In the genomic region with DNA sequence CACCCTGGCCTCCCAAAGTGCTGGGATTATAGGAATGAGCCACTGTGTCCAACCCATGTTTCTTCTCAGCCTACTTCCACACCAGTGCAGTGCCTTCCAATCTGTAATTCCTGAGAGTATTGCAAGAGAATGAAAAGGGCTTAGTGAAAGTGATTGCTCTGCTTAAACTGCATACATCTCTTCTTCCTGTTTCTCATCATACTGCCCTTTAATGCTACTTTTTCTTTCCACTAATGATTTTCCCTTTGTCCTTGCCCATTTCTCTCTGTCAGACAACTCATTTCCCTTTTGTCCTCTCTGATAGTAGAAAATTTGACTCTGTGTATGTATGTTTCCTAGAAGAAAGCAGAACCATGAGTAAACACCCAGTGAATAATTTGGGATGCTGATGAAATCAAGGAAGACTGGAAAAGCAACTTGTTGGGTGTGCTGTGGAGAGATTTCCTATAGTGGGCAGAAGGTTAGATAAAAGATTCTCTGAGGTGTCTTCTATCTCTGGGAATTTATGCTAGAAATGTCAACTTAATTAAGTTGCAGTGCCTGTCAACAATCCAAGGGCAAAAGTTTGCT, we compare ENCODE assay signal across 23 cellular contexts.
DNase-seq lines count a peak whose midpoint lies in the region; ATAC-seq, FAIRE-seq and TF ChIP-seq lines count a peak whose summit lies in the region.
"Had no signal": no experiment of that assay in that cellular context is flagged by ENCODE, and none has a peak within 500 bp of the region (broad histone marks: within the 10 kb centered on the region; RNA-seq: fewer than 3 reads in every experiment).

No MANE protein-coding gene starts in this region.

- H3K36me3 ChIP-seq in PC-3 (ENCODE audit: low read depth, low read length), result no peaks in the 10 kb centered on the region
- no peaks in the 10 kb centered on the region for H3K36me3 ChIP-seq in upper lobe of right lung
- no peaks in the 10 kb centered on the region for H3K36me3 ChIP-seq in A673 (ENCODE audit: insufficient read depth, low read length, poor library complexity, severe bottlenecking)
- H3K36me3 ChIP-seq: heart left ventricle had no signal

- H3K9me3 ChIP-seq in PC-3 (ENCODE audit: low read length), result no peaks in the 10 kb centered on the region
- H3K9me3 ChIP-seq in upper lobe of right lung, result no peaks in the 10 kb centered on the region
- H3K9me3 ChIP-seq in A673 (ENCODE audit: low read depth, low read length, poor library complexity, severe bottlenecking), result no peaks in the 10 kb centered on the region
- H3K9me3 ChIP-seq: heart left ventricle had no signal

- H3K4me3 ChIP-seq in PC-3 (ENCODE audit: low read length) (no peak overlapping the region), upper lobe of right lung (no peak overlapping the region), A673 (ENCODE audit: low read depth, low read length, poor library complexity, severe bottlenecking) (no peak overlapping the region)
- H3K4me3 ChIP-seq: heart left ventricle had no signal

- H3K4me2 ChIP-seq in PC-3 (ENCODE audit: low read length), result no peak overlapping the region

- DNase-seq in activated naive CD8-positive, alpha-beta T cell treated with anti-CD3 and anti-CD28 coated beads for 36 hours, result no peak
- DNase-seq in activated naive CD8-positive, alpha-beta T cell treated with anti-CD3 and anti-CD28 coated beads, Interleukin-2, amount 50 U/mL, for 24 hours, result no peak
- DNase-seq in PC-3, result peak; percentile 49
- DNase-seq in epithelial cell of prostate (ENCODE audit: low read depth, low spot score), result no peak
- DNase-seq in upper lobe of right lung, result no peak
- DNase-seq in stimulated activated CD4-positive, alpha-beta T cell treated with anti-CD3 and anti-CD28 coated beads, Interleukin-12 subunit alpha, Interleukin-12 subunit beta, amount 100 ng/mL, for 4 hours, result no peak
- DNase-seq in D721Med (ENCODE audit: insufficient read length, low spot score), result no peak
- DNase-seq in A673 (ENCODE audit: low spot score), result no peak
- DNase-seq: activated CD4-positive, alpha-beta T cell treated with anti-CD3 and anti-CD28 coated beads for 1 hour; amygdala; central memory CD4-positive, alpha-beta T cell; effector CD4-positive, alpha-beta T cell; heart left ventricle; KG1; midbrain; NCI-H1092; NCI-H446 treated with DMSO at 0.1 percent for 48 hours; SHP77; stimulated activated CD8-positive, alpha-beta memory T cell treated with anti-CD3 and anti-CD28 coated beads, Interleukin-4, amount 100 ng/mL, for 48 hours; substantia nigra; T-helper 9 cell had no signal

- no peaks in the 10 kb centered on the region for H3K9me3 Mint-ChIP-seq in activated naive CD8-positive, alpha-beta T cell treated with anti-CD3 and anti-CD28 coated beads for 36 hours
- H3K9me3 Mint-ChIP-seq in activated naive CD8-positive, alpha-beta T cell treated with anti-CD3 and anti-CD28 coated beads, Interleukin-2, amount 50 U/mL, for 24 hours, result no peaks in the 10 kb centered on the region
- H3K9me3 Mint-ChIP-seq: activated T-helper 2 cell treated with anti-CD3 and anti-CD28 coated beads, Interferon-gamma antibody, Interleukin-2, Interleukin-4, amounts not matched to agents 10 μg/mL and 5 μg/mL and 100 μg/mL, durations not matched to agents 14 hours and 24 hours and 36 hours had no signal

- H3K27me3 ChIP-seq in PC-3 (ENCODE audit: low read length), result no peaks in the 10 kb centered on the region
- H3K27me3 ChIP-seq in upper lobe of right lung, result no peaks in the 10 kb centered on the region
- H3K27me3 ChIP-seq in A673 (replicated peaks; ENCODE audit: insufficient read depth, low read depth, low read length, poor library complexity), result no peaks in the 10 kb centered on the region
- H3K27me3 ChIP-seq: heart left ventricle had no signal

- no peak for ATAC-seq in activated naive CD8-positive, alpha-beta T cell treated with anti-CD3 and anti-CD28 coated beads, Interleukin-2, amount 50 U/mL, for 24 hours
- ATAC-seq in PC-3 (no peak), upper lobe of right lung (peak; percentile 25)
- ATAC-seq: left lobe of liver had no signal

- FAIRE-seq in D721Med (lab: Jason Lieb, UNC), result no peak

- peaks cover 2% of the 10 kb centered on the region for H3K36me3 Mint-ChIP-seq in activated naive CD8-positive, alpha-beta T cell treated with anti-CD3 and anti-CD28 coated beads for 36 hours
- H3K36me3 Mint-ChIP-seq in activated naive CD8-positive, alpha-beta T cell treated with anti-CD3 and anti-CD28 coated beads, Interleukin-2, amount 50 U/mL, for 24 hours (ENCODE audit: low read depth), result no peaks in the 10 kb centered on the region

- POLR2A ChIA-PET in PC-3 (lab: Charles Lee; ENCODE audit: unreplicated experiment), result no interaction called here
- POLR2A ChIA-PET in A673 (lab: Charles Lee; ENCODE audit: low non-redundant PET), result no interaction called here

- TF ChIP-seq CTCF in PC-3 (conservative IDR thresholded peaks at IDR 0.05; ENCODE audit: low read depth, low read length) (no peak), upper lobe of right lung (IDR thresholded peaks at IDR 0.05) (no peak), D721Med (IDR thresholded peaks at IDR 0.05; ENCODE audit: insufficient read depth, missing control alignments) (no peak), A673 (conservative IDR thresholded peaks at IDR 0.05; ENCODE audit: low read depth, low read length) (no peak)

- no peaks in the 10 kb centered on the region for H3K27me3 Mint-ChIP-seq in activated naive CD8-positive, alpha-beta T cell treated with anti-CD3 and anti-CD28 coated beads for 36 hours
- H3K27me3 Mint-ChIP-seq in activated naive CD8-positive, alpha-beta T cell treated with anti-CD3 and anti-CD28 coated beads, Interleukin-2, amount 50 U/mL, for 24 hours, result no peaks in the 10 kb centered on the region

- no peak overlapping the region for H3K4me3 Mint-ChIP-seq in activated naive CD8-positive, alpha-beta T cell treated with anti-CD3 and anti-CD28 coated beads for 36 hours
- H3K4me3 Mint-ChIP-seq in activated naive CD8-positive, alpha-beta T cell treated with anti-CD3 and anti-CD28 coated beads, Interleukin-2, amount 50 U/mL, for 24 hours, result no peak overlapping the region

- H3K4me1 ChIP-seq in PC-3 (ENCODE audit: insufficient read depth, low read length) (peaks cover 26% of the 10 kb centered on the region), upper lobe of right lung (peaks cover 32% of the 10 kb centered on the region), A673 (ENCODE audit: insufficient read depth, low read length, poor library complexity, severe bottlenecking) (peaks cover 4% of the 10 kb centered on the region)

- H3K79me2 ChIP-seq in PC-3 (ENCODE audit: low read length), result no peaks in the 10 kb centered on the region

- no peak overlapping the region for H3K27ac ChIP-seq in PC-3 (ENCODE audit: low read length)
- H3K27ac ChIP-seq in epithelial cell of prostate, result peak overlapping the region; percentile 47
- no peak overlapping the region for H3K27ac ChIP-seq in upper lobe of right lung
- H3K27ac ChIP-seq in A673 (ENCODE audit: low read depth, low read length, poor library complexity, severe bottlenecking), result no peak overlapping the region

- peak overlapping the region; percentile 9 for H3K27ac Mint-ChIP-seq in activated naive CD8-positive, alpha-beta T cell treated with anti-CD3 and anti-CD28 coated beads for 36 hours
- no peak overlapping the region for H3K27ac Mint-ChIP-seq in activated naive CD8-positive, alpha-beta T cell treated with anti-CD3 and anti-CD28 coated beads, Interleukin-2, amount 50 U/mL, for 24 hours
- H3K27ac Mint-ChIP-seq: activated T-helper 2 cell treated with anti-CD3 and anti-CD28 coated beads, Interferon-gamma antibody, Interleukin-2, Interleukin-4, amounts not matched to agents 10 μg/mL and 5 μg/mL and 100 μg/mL, durations not matched to agents 14 hours and 24 hours and 36 hours had no signal

- BruUV-seq in PC-3 (replicated peaks; lab: Mats Ljungman, UMichigan), result no TSS peak
- BruUV-seq in A673 (replicated peaks; lab: Mats Ljungman, UMichigan), result no TSS peak

- no peaks in the 10 kb centered on the region for H4K20me1 ChIP-seq in PC-3 (ENCODE audit: low read length)

- no peak overlapping the region for H3K9ac ChIP-seq in PC-3 (ENCODE audit: low read length)

- intact Hi-C loops in PC-3 (cut with micrococcal nuclease), result loop anchor here (5.0 kb wide), 1 partner anchor 259 kb away; a partner anchor contains a TSS
- intact Hi-C loops in upper lobe of right lung (cut with DNase I), result loop anchor here (5.0 kb wide), 1 partner anchor 124 kb away; no protein-coding TSS in a partner anchor
- intact Hi-C loops in A673 (cut with micrococcal nuclease; ENCODE audit: unreplicated experiment), result loop anchor here (5.0 kb wide), 1 partner anchor 104 kb away; a partner anchor contains a TSS

- H2AFZ ChIP-seq in PC-3 (ENCODE audit: low read length), result no peak overlapping the region

- H3K9me2 ChIP-seq in PC-3 (replicated peaks; ENCODE audit: low read length), result no peaks in the 10 kb centered on the region

- H3K4me1 Mint-ChIP-seq in activated naive CD8-positive, alpha-beta T cell treated with anti-CD3 and anti-CD28 coated beads for 36 hours, result peaks cover 71% of the 10 kb centered on the region
- H3K4me1 Mint-ChIP-seq in activated naive CD8-positive, alpha-beta T cell treated with anti-CD3 and anti-CD28 coated beads, Interleukin-2, amount 50 U/mL, for 24 hours, result peaks cover 73% of the 10 kb centered on the region

- H3F3A ChIP-seq in PC-3 (ENCODE audit: low read length, unreplicated experiment), result no peaks in the 10 kb centered on the region

- CTCF ChIA-PET in PC-3 (lab: Charles Lee) (no interaction called here), A673 (lab: Charles Lee) (no interaction called here)
